In genomic region chr1:223508819-223509218, GRCh38 we compare ENCODE assay signal across 26 cellular contexts.
"Had no signal": no experiment of that assay in that cellular context is flagged by ENCODE, and none has a peak within 500 bp of the region (broad histone marks: within the 10 kb centered on the region; RNA-seq: fewer than 3 reads in every experiment).

No MANE protein-coding gene starts in this region.

- H3K4me3 ChIP-seq: adrenal gland, body of pancreas, heart left ventricle had no signal

- H3K27ac Mint-ChIP-seq: activated CD8-positive, alpha-beta T cell treated with anti-CD3 and anti-CD28 coated beads for 36 hours; activated naive CD4-positive, alpha-beta T cell treated with anti-CD3 and anti-CD28 coated beads for 36 hours; activated naive CD4-positive, alpha-beta T cell treated with anti-CD3 and anti-CD28 coated beads, Interleukin-2, amount 50 U/mL, for 24 hours; activated naive CD8-positive, alpha-beta T cell treated with anti-CD3 and anti-CD28 coated beads for 36 hours; activated naive CD8-positive, alpha-beta T cell treated with anti-CD3 and anti-CD28 coated beads, Interleukin-2, amount 50 U/mL, for 24 hours; activated T-helper 2 cell treated with anti-CD3 and anti-CD28 coated beads, Interferon-gamma antibody, Interleukin-2, Interleukin-4, amounts not matched to agents 10 μg/mL and 5 μg/mL and 100 μg/mL, durations not matched to agents 14 hours and 24 hours and 36 hours; T-helper 17 cell; WTC11 had no signal

- H3K4me1 Mint-ChIP-seq: activated naive CD8-positive, alpha-beta T cell treated with anti-CD3 and anti-CD28 coated beads for 36 hours; activated naive CD8-positive, alpha-beta T cell treated with anti-CD3 and anti-CD28 coated beads, Interleukin-2, amount 50 U/mL, for 24 hours had no signal

- DNase-seq: activated CD4-positive, alpha-beta T cell treated with anti-CD3 and anti-CD28 coated beads for 48 hours; activated CD4-positive, alpha-beta T cell treated with anti-CD3 and anti-CD28 coated beads, Interleukin-2, amount 50 U/mL, for 1 hour; activated CD4-positive, alpha-beta T cell treated with anti-CD3 and anti-CD28 coated beads, Interleukin-2, amount 50 U/mL, for 48 hours; activated CD8-positive, alpha-beta memory T cell treated with anti-CD3 and anti-CD28 coated beads for 24 hours; activated CD8-positive, alpha-beta T cell treated with anti-CD3 and anti-CD28 coated beads for 36 hours; activated effector memory CD4-positive, alpha-beta T cell treated with anti-CD3 and anti-CD28 coated beads, Interleukin-2, amount 50 U/mL, for 16 hours; activated naive CD4-positive, alpha-beta T cell treated with anti-CD3 and anti-CD28 coated beads for 36 hours; activated naive CD8-positive, alpha-beta T cell treated with anti-CD3 and anti-CD28 coated beads for 36 hours; activated naive CD8-positive, alpha-beta T cell treated with anti-CD3 and anti-CD28 coated beads, Interleukin-2, amount 50 U/mL, for 24 hours; activated T-cell treated with anti-CD3 and anti-CD28 coated beads, Interleukin-2, amount 50 U/mL, for 4 hours; adrenal gland; amygdala; aorta; body of pancreas; caudate nucleus; cortex of kidney; dermis blood vessel endothelial cell; effector CD4-positive, alpha-beta T cell; foreskin fibroblast; heart left ventricle; T-helper 1 cell; T-helper 17 cell had no signal

- H3K36me3 Mint-ChIP-seq: activated naive CD4-positive, alpha-beta T cell treated with anti-CD3 and anti-CD28 coated beads, Interleukin-2, amount 50 U/mL, for 24 hours; activated naive CD8-positive, alpha-beta T cell treated with anti-CD3 and anti-CD28 coated beads for 36 hours; WTC11 had no signal

- H3K27me3 ChIP-seq: adrenal gland, body of pancreas, heart left ventricle had no signal

- H3K27ac ChIP-seq: adrenal gland, body of pancreas, epithelial cell of prostate, heart left ventricle had no signal

- H3K27me3 Mint-ChIP-seq: activated CD8-positive, alpha-beta T cell treated with anti-CD3 and anti-CD28 coated beads for 36 hours; activated naive CD4-positive, alpha-beta T cell treated with anti-CD3 and anti-CD28 coated beads, Interleukin-2, amount 50 U/mL, for 24 hours; activated naive CD8-positive, alpha-beta T cell treated with anti-CD3 and anti-CD28 coated beads for 36 hours; activated naive CD8-positive, alpha-beta T cell treated with anti-CD3 and anti-CD28 coated beads, Interleukin-2, amount 50 U/mL, for 24 hours; T-helper 17 cell had no signal

- H3K4me3 Mint-ChIP-seq: activated CD8-positive, alpha-beta T cell treated with anti-CD3 and anti-CD28 coated beads for 36 hours; activated naive CD4-positive, alpha-beta T cell treated with anti-CD3 and anti-CD28 coated beads for 36 hours; activated naive CD4-positive, alpha-beta T cell treated with anti-CD3 and anti-CD28 coated beads, Interleukin-2, amount 50 U/mL, for 24 hours; activated naive CD8-positive, alpha-beta T cell treated with anti-CD3 and anti-CD28 coated beads for 36 hours; activated naive CD8-positive, alpha-beta T cell treated with anti-CD3 and anti-CD28 coated beads, Interleukin-2, amount 50 U/mL, for 24 hours; activated T-cell treated with anti-CD3 and anti-CD28 coated beads, Interleukin-2, amount 50 U/mL, for 4 hours; T-helper 17 cell; WTC11 had no signal

- H3K4me1 ChIP-seq: adrenal gland, body of pancreas, heart left ventricle had no signal

- H3K9me3 Mint-ChIP-seq: activated naive CD4-positive, alpha-beta T cell treated with anti-CD3 and anti-CD28 coated beads, Interleukin-2, amount 50 U/mL, for 24 hours had no signal

- H3K9me3 ChIP-seq: adrenal gland, body of pancreas had no signal

- H3K36me3 ChIP-seq: adrenal gland, heart left ventricle had no signal
